ENCODE assay signal across 15 cellular contexts in genomic region chr4:94523617-94524016, GRCh38.
DNase-seq lines count a peak whose midpoint lies in the region; ATAC-seq and TF ChIP-seq lines count a peak whose summit lies in the region.
"Had no signal": no experiment of that assay in that cellular context is flagged by ENCODE, and none has a peak within 500 bp of the region (broad histone marks: within the 10 kb centered on the region; RNA-seq: fewer than 3 reads in every experiment).

No MANE protein-coding gene starts in this region.

- DNase-seq in EH (ENCODE audit: low read depth): peak; percentile 55
- peak; percentile 5 for DNase-seq in MV-4-11 (lab: John Stamatoyannopoulos, UW)
- no peak for DNase-seq in coronary artery (ENCODE audit: low spot score)
- no peak for DNase-seq in omental fat pad (ENCODE audit: low spot score)
- no peak for DNase-seq in anterior cingulate cortex (lab: John Stamatoyannopoulos, UW)
- no peak for DNase-seq in lower leg skin (ENCODE audit: low spot score in 2 of 2)
- DNase-seq in HAP-1 (ENCODE audit: low spot score in 2 of 2): no peak
- no peak for DNase-seq in stimulated activated CD4-positive, alpha-beta T cell treated with anti-CD3 and anti-CD28 coated beads, Interleukin-1b, Interleukin-23, amount 100 ng/mL, for 48 hours
- DNase-seq: activated CD4-positive, alpha-beta T cell treated with anti-CD3 and anti-CD28 coated beads, Interleukin-2, amount 10 ng/mL, durations not matched to agents 7 days and 5 days; activated T-cell treated with anti-CD3 and anti-CD28 coated beads, Interleukin-2, amount 50 U/mL, for 24 hours; NCI-H1048; NK-92 treated with Interleukin-12 subunit alpha and Interleukin-12 subunit beta, amount 100 ng/mL, for 24 hours; right lobe of liver; stimulated activated CD4-positive, alpha-beta T cell treated with anti-CD3 and anti-CD28 coated beads, Interleukin-4, amount 100 ng/mL, for 1 hour; thyroid gland had no signal

- no peak for TF ChIP-seq POLR2A in lower leg skin (IDR thresholded peaks at IDR 0.05)

- 94 to 96% methylated on average over 3 of the region's 3 CpGs for WGBS in lower leg skin, 2 donors

- peak; percentile 36 for ATAC-seq in omental fat pad (ENCODE audit: low FRiP score)
- ATAC-seq: right lobe of liver had no signal

- H3K27me3 ChIP-seq in HAP-1 (ENCODE audit: low read depth): no peaks in the 10 kb centered on the region
- H3K27me3 ChIP-seq: right lobe of liver, thyroid gland had no signal

- H3K9me3 ChIP-seq in HAP-1: no peaks in the 10 kb centered on the region
- H3K9me3 ChIP-seq: right lobe of liver, thyroid gland had no signal

- no peaks in the 10 kb centered on the region for H3K36me3 ChIP-seq in HAP-1 (replicated peaks)
- H3K36me3 ChIP-seq: right lobe of liver, thyroid gland had no signal

- TF ChIP-seq CTCF in coronary artery (IDR thresholded peaks at IDR 0.05) (no peak), omental fat pad (IDR thresholded peaks at IDR 0.05) (no peak), lower leg skin (IDR thresholded peaks at IDR 0.05) (no peak)

- no peak overlapping the region for H3K4me3 ChIP-seq in coronary artery
- no peak overlapping the region for H3K4me3 ChIP-seq in lower leg skin (ENCODE audit: low read depth, poor library complexity, severe bottlenecking)
- no peak overlapping the region for H3K4me3 ChIP-seq in HAP-1
- H3K4me3 ChIP-seq: right lobe of liver, thyroid gland had no signal

- intact Hi-C loops in lower leg skin (cut with DNase I; ENCODE audit: low total_unique reads): no loop called here

- H3K27ac ChIP-seq in coronary artery: peak overlapping the region; percentile 34 to 52
- H3K27ac ChIP-seq: right lobe of liver had no signal

- in situ Hi-C loops in HAP-1 (cut with MboI; ENCODE audit: low sequenced_read_pairs): no loop called here

- peaks cover 17% of the 10 kb centered on the region for H3K4me1 ChIP-seq in HAP-1

Comparison
In these comparisons a context has a peak if more than half of its experiments do, and no peak if none do; other contexts are left out.
1. DNase-seq: peak in EH (single experiment) and MV-4-11 (single experiment); none in coronary artery (single experiment), omental fat pad (single experiment), anterior cingulate cortex (0 of 58), lower leg skin (0 of 2), HAP-1 (0 of 2) and stimulated activated CD4-positive, alpha-beta T cell treated with anti-CD3 and anti-CD28 coated beads, Interleukin-1b, Interleukin-23, amount 100 ng/mL, for 48 hours (single experiment).